ENCODE assay signal across 19 cellular contexts in genomic region chr12:3775385-3776035, GRCh38. TPM values are rescaled to one million over a fixed set of nuclear protein-coding genes. Genes with fewer than 3 reads are reported as not detected.
DNase-seq lines count a peak whose midpoint lies in the region; ATAC-seq lines count a peak whose summit lies in the region.
"Had no signal": no experiment of that assay in that cellular context is flagged by ENCODE, and none has a peak within 500 bp of the region (broad histone marks: within the 10 kb centered on the region; RNA-seq: fewer than 3 reads in every experiment).

No MANE protein-coding gene starts in this region.

- no peaks in the 10 kb centered on the region for H3K36me3 ChIP-seq in H7 (replicated peaks; ENCODE audit: control insufficient read depth, insufficient read depth, low read length)
- H3K36me3 ChIP-seq: BLaER1 treated with 17β-estradiol and CSF1 and Interleukin-3, amounts not matched to agents 10 nM and 100 nM; HAP-1 had no signal

- ATAC-seq in activated T-cell treated with anti-CD3 and anti-CD28 coated beads, Interleukin-2, amount 50 U/mL, for 72 hours (replicated peaks in 1 of 2): peak; percentile 34 to 82
- no peak for ATAC-seq in activated T-cell treated with anti-CD3 and anti-CD28 coated beads, Interleukin-2, amount 50 U/mL, for 4 hours
- peak; percentile 83 for ATAC-seq in activated T-helper 17 cell treated with anti-CD3 and anti-CD28 coated beads, Interleukin-2, amount 50 U/mL, for 72 hours (replicated peaks)
- ATAC-seq in stimulated activated effector memory CD8-positive, alpha-beta T cell treated with anti-CD3 and anti-CD28 coated beads, Interleukin-12 subunit alpha, Interleukin-12 subunit beta, amount 100 ng/mL, for 72 hours: peak; percentile 93
- ATAC-seq in HG02642 (IDR thresholded peaks at IDR 0.05; ENCODE audit: poor library complexity, unreplicated experiment) (no peak), HG03196 (IDR thresholded peaks at IDR 0.05; ENCODE audit: unreplicated experiment) (no peak)
- ATAC-seq: CD8-positive, alpha-beta T cell had no signal

- no peaks in the 10 kb centered on the region for H3K27me3 ChIP-seq in H7 (ENCODE audit: control insufficient read depth, insufficient read depth, low read length)
- H3K27me3 ChIP-seq: BLaER1 treated with 17β-estradiol and CSF1 and Interleukin-3, amounts not matched to agents 10 nM and 100 nM had no signal

- no peaks in the 10 kb centered on the region for H3K9me3 Mint-ChIP-seq in activated T-cell treated with anti-CD3 and anti-CD28 coated beads, Interleukin-2, amount 50 U/mL, for 72 hours
- H3K9me3 Mint-ChIP-seq in activated T-cell treated with anti-CD3 and anti-CD28 coated beads, Interleukin-2, amount 50 U/mL, for 4 hours: no peaks in the 10 kb centered on the region
- no peaks in the 10 kb centered on the region for H3K9me3 Mint-ChIP-seq in activated T-helper 17 cell treated with anti-CD3 and anti-CD28 coated beads, Interleukin-2, amount 50 U/mL, for 72 hours
- no peaks in the 10 kb centered on the region for H3K9me3 Mint-ChIP-seq in stimulated activated effector memory CD8-positive, alpha-beta T cell treated with anti-CD3 and anti-CD28 coated beads, Interleukin-12 subunit alpha, Interleukin-12 subunit beta, amount 100 ng/mL, for 72 hours
- H3K9me3 Mint-ChIP-seq: CD8-positive, alpha-beta T cell; IgD-negative memory B cell had no signal

- H3K4me1 Mint-ChIP-seq in activated T-cell treated with anti-CD3 and anti-CD28 coated beads, Interleukin-2, amount 50 U/mL, for 72 hours (ENCODE audit: low read depth): peaks cover 11% of the 10 kb centered on the region
- peaks cover 9% of the 10 kb centered on the region for H3K4me1 Mint-ChIP-seq in activated T-cell treated with anti-CD3 and anti-CD28 coated beads, Interleukin-2, amount 50 U/mL, for 4 hours (ENCODE audit: low read depth)
- H3K4me1 Mint-ChIP-seq in activated T-helper 17 cell treated with anti-CD3 and anti-CD28 coated beads, Interleukin-2, amount 50 U/mL, for 72 hours: peaks cover 8% of the 10 kb centered on the region
- peaks cover 15% of the 10 kb centered on the region for H3K4me1 Mint-ChIP-seq in stimulated activated effector memory CD8-positive, alpha-beta T cell treated with anti-CD3 and anti-CD28 coated beads, Interleukin-12 subunit alpha, Interleukin-12 subunit beta, amount 100 ng/mL, for 72 hours
- H3K4me1 Mint-ChIP-seq: B cell, IgD-negative memory B cell had no signal

- DNase-seq in activated T-cell treated with anti-CD3 and anti-CD28 coated beads, Interleukin-2, amount 50 U/mL, for 72 hours: no peak
- no peak for DNase-seq in activated T-cell treated with anti-CD3 and anti-CD28 coated beads, Interleukin-2, amount 50 U/mL, for 4 hours
- peak; percentile 44 for DNase-seq in H7
- DNase-seq in stimulated activated effector memory CD8-positive, alpha-beta T cell treated with anti-CD3 and anti-CD28 coated beads, Interleukin-12 subunit alpha, Interleukin-12 subunit beta, amount 100 ng/mL, for 72 hours (ENCODE audit: low spot score in 2 of 2): no peak
- no peak for DNase-seq in NCI-H82 (lab: John Stamatoyannopoulos, UW)
- DNase-seq: Calu3; CD8-positive, alpha-beta T cell; DMS79 treated with DMSO at 0.1 percent for 48 hours; GF-D8; GOT3; KBM-7 had no signal

- H3K4me3 ChIP-seq in H7 (ENCODE audit: insufficient read depth, low read depth, low read length): no peak overlapping the region
- H3K4me3 ChIP-seq: BLaER1 treated with 17β-estradiol and CSF1 and Interleukin-3, amounts not matched to agents 10 nM and 100 nM; HAP-1 had no signal

- H3K27ac Mint-ChIP-seq in activated T-cell treated with anti-CD3 and anti-CD28 coated beads, Interleukin-2, amount 50 U/mL, for 72 hours: no peak overlapping the region
- no peak overlapping the region for H3K27ac Mint-ChIP-seq in activated T-helper 17 cell treated with anti-CD3 and anti-CD28 coated beads, Interleukin-2, amount 50 U/mL, for 72 hours
- H3K27ac Mint-ChIP-seq in stimulated activated effector memory CD8-positive, alpha-beta T cell treated with anti-CD3 and anti-CD28 coated beads, Interleukin-12 subunit alpha, Interleukin-12 subunit beta, amount 100 ng/mL, for 72 hours: no peak overlapping the region
- H3K27ac Mint-ChIP-seq: B cell; CD8-positive, alpha-beta T cell; IgD-negative memory B cell had no signal

- H3K4me3 Mint-ChIP-seq in activated T-cell treated with anti-CD3 and anti-CD28 coated beads, Interleukin-2, amount 50 U/mL, for 72 hours: no peak overlapping the region
- no peak overlapping the region for H3K4me3 Mint-ChIP-seq in activated T-cell treated with anti-CD3 and anti-CD28 coated beads, Interleukin-2, amount 50 U/mL, for 4 hours
- H3K4me3 Mint-ChIP-seq in activated T-helper 17 cell treated with anti-CD3 and anti-CD28 coated beads, Interleukin-2, amount 50 U/mL, for 72 hours: no peak overlapping the region
- H3K4me3 Mint-ChIP-seq in stimulated activated effector memory CD8-positive, alpha-beta T cell treated with anti-CD3 and anti-CD28 coated beads, Interleukin-12 subunit alpha, Interleukin-12 subunit beta, amount 100 ng/mL, for 72 hours: no peak overlapping the region
- H3K4me3 Mint-ChIP-seq: B cell; CD8-positive, alpha-beta T cell; IgD-negative memory B cell had no signal

- peaks cover 1 to 3% of the 10 kb centered on the region in 2 donors for H3K36me3 Mint-ChIP-seq in activated T-cell treated with anti-CD3 and anti-CD28 coated beads, Interleukin-2, amount 50 U/mL, for 72 hours (ENCODE audit: insufficient read depth in 2 of 2)
- H3K36me3 Mint-ChIP-seq in activated T-cell treated with anti-CD3 and anti-CD28 coated beads, Interleukin-2, amount 50 U/mL, for 4 hours (ENCODE audit: insufficient read depth): no peaks in the 10 kb centered on the region
- no peaks in the 10 kb centered on the region for H3K36me3 Mint-ChIP-seq in activated T-helper 17 cell treated with anti-CD3 and anti-CD28 coated beads, Interleukin-2, amount 50 U/mL, for 72 hours (ENCODE audit: low read depth)
- H3K36me3 Mint-ChIP-seq in stimulated activated effector memory CD8-positive, alpha-beta T cell treated with anti-CD3 and anti-CD28 coated beads, Interleukin-12 subunit alpha, Interleukin-12 subunit beta, amount 100 ng/mL, for 72 hours: no peaks in the 10 kb centered on the region
- H3K36me3 Mint-ChIP-seq: CD8-positive, alpha-beta T cell; IgD-negative memory B cell had no signal

- H3K27me3 Mint-ChIP-seq in activated T-cell treated with anti-CD3 and anti-CD28 coated beads, Interleukin-2, amount 50 U/mL, for 72 hours (ENCODE audit: low read depth): no peaks in the 10 kb centered on the region
- H3K27me3 Mint-ChIP-seq in activated T-cell treated with anti-CD3 and anti-CD28 coated beads, Interleukin-2, amount 50 U/mL, for 4 hours (ENCODE audit: low read depth): no peaks in the 10 kb centered on the region
- no peaks in the 10 kb centered on the region for H3K27me3 Mint-ChIP-seq in activated T-helper 17 cell treated with anti-CD3 and anti-CD28 coated beads, Interleukin-2, amount 50 U/mL, for 72 hours
- H3K27me3 Mint-ChIP-seq: B cell, IgD-negative memory B cell had no signal

RNA-seq across cellular contexts. Expression of gene CRACR2A, which starts 22.6 kb away (rescaled TPM):
- total RNA-seq in activated T-cell treated with anti-CD3 and anti-CD28 coated beads, Interleukin-2, amount 50 U/mL, for 72 hours: 10 to 100 TPM; 20.0 to 25.5 TPM
- total RNA-seq in activated T-cell treated with anti-CD3 and anti-CD28 coated beads, Interleukin-2, amount 50 U/mL, for 4 hours: 10 to 100 TPM; 31.8 to 48.0 (median 46.2) TPM
- 1.3 and 2.0 TPM in 2 replicates for total RNA-seq in H7 (2014; rRNA removed; shearing (Covaris generic))
- total RNA-seq in activated T-helper 17 cell treated with anti-CD3 and anti-CD28 coated beads, Interleukin-2, amount 50 U/mL, for 72 hours: 10 to 100 TPM; 39.4 to 46.3 TPM
- total RNA-seq: A172 had no signal

Comparison
In these comparisons a context has a peak if more than half of its experiments do, and no peak if none do; other contexts are left out.
1. ATAC-seq: peak in activated T-cell treated with anti-CD3 and anti-CD28 coated beads, Interleukin-2, amount 50 U/mL, for 72 hours (2 of 2), activated T-helper 17 cell treated with anti-CD3 and anti-CD28 coated beads, Interleukin-2, amount 50 U/mL, for 72 hours (single experiment) and stimulated activated effector memory CD8-positive, alpha-beta T cell treated with anti-CD3 and anti-CD28 coated beads, Interleukin-12 subunit alpha, Interleukin-12 subunit beta, amount 100 ng/mL, for 72 hours (single experiment); none in activated T-cell treated with anti-CD3 and anti-CD28 coated beads, Interleukin-2, amount 50 U/mL, for 4 hours (0 of 2), HG02642 (single experiment) and HG03196 (single experiment).